Comparison of ENCODE assay signal across 20 cellular contexts in genomic region chr2:68537872-68538271, GRCh38.
A peak's percentile ranks its signal among the peaks of the same experiment; 100 is the strongest.
DNase-seq lines count a peak whose midpoint lies in the region; ATAC-seq and TF ChIP-seq lines count a peak whose summit lies in the region.
"Had no signal": no experiment of that assay in that cellular context is flagged by ENCODE, and none has a peak within 500 bp of the region (broad histone marks: within the 10 kb centered on the region; RNA-seq: fewer than 3 reads in every experiment).

No MANE protein-coding gene starts in this region.

- H2AK5ac ChIP-seq in mesenchymal stem cell (ENCODE audit: low read length, severe bottlenecking), result no peak overlapping the region

- ATAC-seq in HG02870 (IDR thresholded peaks at IDR 0.05; ENCODE audit: unreplicated experiment), result peak; percentile 82
- ATAC-seq: activated CD4-positive, CD25-positive, alpha-beta regulatory T cell treated with anti-CD3 and anti-CD28 coated beads, Interleukin-2, amount 50 U/mL, for 24 hours; left ventricle myocardium superior had no signal

- H2BK12ac ChIP-seq in mesenchymal stem cell (ENCODE audit: low read length in 2 of 2), result no peak overlapping the region

- no peak overlapping the region for H2AFZ ChIP-seq in mesenchymal stem cell (ENCODE audit: low read depth, low read length)
- no peak overlapping the region for H2AFZ ChIP-seq in mammary epithelial cell (ENCODE audit: low read depth, low read length)

- DNase-seq in AG10803 (ENCODE audit: low read depth), result peak; percentile 4
- no peak for DNase-seq in SK-N-MC (ENCODE audit: low read depth, low spot score)
- peak; percentile 20 for DNase-seq in mesenchymal stem cell
- DNase-seq in mammary epithelial cell, result no peak
- no peak for DNase-seq in globus pallidus (ENCODE audit: low spot score)
- no peak for DNase-seq in effector CD8-positive, alpha-beta T cell (lab: John Stamatoyannopoulos, UW)
- DNase-seq in esophagus squamous epithelium (lab: John Stamatoyannopoulos, UW), result no peak
- DNase-seq: activated naive CD4-positive, alpha-beta T cell; colonic mucosa; Karpas-422; left ventricle myocardium superior; NCI-H345; NK-92 treated with Interleukin-12 subunit alpha and Interleukin-12 subunit beta, amount 100 ng/mL, for 24 hours; SJCRH30; stimulated activated CD4-positive, alpha-beta T cell treated with anti-CD3 and anti-CD28 coated beads, Interleukin-4, amount 100 ng/mL, for 4 hours; stimulated activated CD8-positive, alpha-beta memory T cell treated with anti-CD3 and anti-CD28 coated beads, Interleukin-4, amount 100 ng/mL, for 48 hours had no signal

- no peak overlapping the region for H2BK5ac ChIP-seq in mesenchymal stem cell (ENCODE audit: low read depth, low read length, poor library complexity, severe bottlenecking)

- no peak overlapping the region for H3K14ac ChIP-seq in mesenchymal stem cell (ENCODE audit: low read length in 2 of 2)

- H4K8ac ChIP-seq in mesenchymal stem cell (ENCODE audit: low read length), result no peak overlapping the region

- H3K4ac ChIP-seq in mesenchymal stem cell (ENCODE audit: low read depth in 1 of 2, low read length in 2 of 2), result no peak overlapping the region

- H4K91ac ChIP-seq in mesenchymal stem cell (ENCODE audit: low read length), result no peak overlapping the region

- CTCF ChIA-PET in mammary epithelial cell (lab: Charles Lee; ENCODE audit: low non-redundant PET), result no interaction called here

- H3K18ac ChIP-seq in mesenchymal stem cell (ENCODE audit: low read depth in 1 of 2, low read length in 2 of 2), result no peak overlapping the region

- no peak overlapping the region for H3K4me2 ChIP-seq in mesenchymal stem cell (ENCODE audit: low read length, poor library complexity, severe bottlenecking)
- H3K4me2 ChIP-seq in mammary epithelial cell (ENCODE audit: insufficient read depth, low read depth, low read length), result no peak overlapping the region
- H3K4me2 ChIP-seq: BLaER1 had no signal

- H3K9me3 ChIP-seq in SK-N-MC (ENCODE audit: low read depth, low read length), result no peaks in the 10 kb centered on the region
- H3K9me3 ChIP-seq in mesenchymal stem cell (ENCODE audit: control insufficient read depth, low read length), result no peaks in the 10 kb centered on the region
- no peaks in the 10 kb centered on the region for H3K9me3 ChIP-seq in mammary epithelial cell (replicated peaks; ENCODE audit: insufficient read depth, low read length)
- no peaks in the 10 kb centered on the region for H3K9me3 ChIP-seq in esophagus squamous epithelium
- H3K9me3 ChIP-seq: colonic mucosa, SJCRH30 had no signal

- whole genome bisulfite sequencing in mesenchymal stem cell, result 17% methylated on average over 2 of the region's 2 CpGs
- 95% methylated on average over 2 of the region's 2 CpGs for WGBS in mammary epithelial cell (ENCODE audit: low coverage, missing lambda C conversion rate)
- 60 to 68% methylated on average over 2 of the region's 2 CpGs for WGBS in esophagus squamous epithelium, 2 donors

- H2BK120ac ChIP-seq in mesenchymal stem cell (ENCODE audit: low read depth, low read length), result no peak overlapping the region

- H2BK15ac ChIP-seq in mesenchymal stem cell (ENCODE audit: low read depth, poor library complexity, severe bottlenecking), result no peak overlapping the region

- H3K4me3 ChIP-seq in AG10803 (ENCODE audit: low read length), result no peak overlapping the region
- no peak overlapping the region for H3K4me3 ChIP-seq in SK-N-MC
- no peak overlapping the region for H3K4me3 ChIP-seq in mesenchymal stem cell (ENCODE audit: insufficient read depth in 1 of 2, low read depth in 1 of 2, low read length in 2 of 2)
- H3K4me3 ChIP-seq in mammary epithelial cell (replicated peaks in 1 of 3; ENCODE audit: insufficient read depth in 1 of 3, low read depth in 2 of 3, low read length in 3 of 3), result no peak overlapping the region
- H3K4me3 ChIP-seq in esophagus squamous epithelium, result no peak overlapping the region
- H3K4me3 ChIP-seq: BLaER1, colonic mucosa, SJCRH30, skin epidermis had no signal

- in situ Hi-C loops in mammary epithelial cell (cut with MboI; ENCODE audit: low sequenced_read_pairs in 2 of 2), result no loop called here

- no peak for TF ChIP-seq CTCF in AG10803 (conservative IDR thresholded peaks at IDR 0.05; ENCODE audit: low read length)
- no peak for TF ChIP-seq CTCF in mammary epithelial cell (conservative IDR thresholded peaks at IDR 0.05 in 1 of 2, IDR thresholded peaks at IDR 0.05 in 1 of 2; ENCODE audit: extremely low read depth in 1 of 2, insufficient read depth in 1 of 2, low read depth in 1 of 2, low read length in 2 of 2)
- no peak for TF ChIP-seq CTCF in esophagus squamous epithelium (IDR thresholded peaks at IDR 0.05)

- H3K36me3 ChIP-seq in SK-N-MC (ENCODE audit: insufficient read depth, low read length) (no peaks in the 10 kb centered on the region), mesenchymal stem cell (ENCODE audit: control insufficient read depth in 1 of 2, insufficient read depth in 2 of 2, low read depth in 1 of 2, low read length in 2 of 2) (no peaks in the 10 kb centered on the region), mammary epithelial cell (ENCODE audit: insufficient read depth, low read length) (no peaks in the 10 kb centered on the region), esophagus squamous epithelium (peaks cover 0 to 4% (median 0%) of the 10 kb centered on the region in 3 donors)
- H3K36me3 ChIP-seq: BLaER1, colonic mucosa, SJCRH30 had no signal

- dilution Hi-C loops in mammary epithelial cell (cut with HindIII; ENCODE audit: low sequenced_read_pairs), result no loop called here

- H3K27ac ChIP-seq in SK-N-MC (peak overlapping the region; percentile 48), mesenchymal stem cell (ENCODE audit: low read length, poor library complexity, severe bottlenecking) (no peak overlapping the region), mammary epithelial cell (ENCODE audit: insufficient read depth, low read depth, low read length) (no peak overlapping the region), esophagus squamous epithelium (no peak overlapping the region)
- H3K27ac ChIP-seq: BLaER1, colonic mucosa, SJCRH30, skin epidermis had no signal

- no peak for TF ChIP-seq POLR2A in esophagus squamous epithelium (IDR thresholded peaks at IDR 0.05)

- H3K9ac ChIP-seq in SK-N-MC (ENCODE audit: insufficient read length) (no peak overlapping the region), mesenchymal stem cell (ENCODE audit: low read length) (no peak overlapping the region), mammary epithelial cell (ENCODE audit: insufficient read depth, low read length) (no peak overlapping the region)
- H3K9ac ChIP-seq: BLaER1 had no signal

- H3K79me2 ChIP-seq in mammary epithelial cell (ENCODE audit: insufficient read depth, low read length), result no peaks in the 10 kb centered on the region

- no TSS peak for BruUV-seq in mammary epithelial cell (replicated peaks; lab: Mats Ljungman, UMichigan)

- intact Hi-C loops in mammary epithelial cell (cut with micrococcal nuclease) (no loop called here), esophagus squamous epithelium (cut with DNase I) (no loop called here)

- H3K23ac ChIP-seq in mesenchymal stem cell (ENCODE audit: low read length in 2 of 2), result no peak overlapping the region

- no peaks in the 10 kb centered on the region for H3K27me3 ChIP-seq in mesenchymal stem cell (ENCODE audit: control insufficient read depth in 1 of 2, insufficient read depth in 1 of 2, low read length in 2 of 2)
- no peaks in the 10 kb centered on the region for H3K27me3 ChIP-seq in mammary epithelial cell (ENCODE audit: insufficient read depth, low read length)
- no peaks in the 10 kb centered on the region for H3K27me3 ChIP-seq in esophagus squamous epithelium
- H3K27me3 ChIP-seq: BLaER1, colonic mucosa, SJCRH30 had no signal

- H4K20me1 ChIP-seq in mammary epithelial cell (ENCODE audit: insufficient read depth, low read length), result no peaks in the 10 kb centered on the region
- H4K20me1 ChIP-seq: BLaER1 had no signal

- H3K4me1 ChIP-seq in mesenchymal stem cell (ENCODE audit: control insufficient read depth, insufficient read depth, low read depth, low read length) (no peaks in the 10 kb centered on the region), mammary epithelial cell (ENCODE audit: insufficient read depth, low read length) (no peaks in the 10 kb centered on the region), esophagus squamous epithelium (no peaks in the 10 kb centered on the region)
- H3K4me1 ChIP-seq: BLaER1, colonic mucosa, SJCRH30 had no signal

- no peaks in the 10 kb centered on the region for H3K79me1 ChIP-seq in mesenchymal stem cell (replicated peaks; ENCODE audit: low read length, poor library complexity, severe bottlenecking)

Comparison
In these comparisons a context has a peak if more than half of its experiments do, and no peak if none do; other contexts are left out.
1. DNase-seq: peak in AG10803 (single experiment) and mesenchymal stem cell (single experiment); none in SK-N-MC (single experiment), mammary epithelial cell (single experiment), globus pallidus (single experiment), effector CD8-positive, alpha-beta T cell (single experiment) and esophagus squamous epithelium (single experiment).